ENCODE assay signal across 18 cellular contexts in the genomic region with DNA sequence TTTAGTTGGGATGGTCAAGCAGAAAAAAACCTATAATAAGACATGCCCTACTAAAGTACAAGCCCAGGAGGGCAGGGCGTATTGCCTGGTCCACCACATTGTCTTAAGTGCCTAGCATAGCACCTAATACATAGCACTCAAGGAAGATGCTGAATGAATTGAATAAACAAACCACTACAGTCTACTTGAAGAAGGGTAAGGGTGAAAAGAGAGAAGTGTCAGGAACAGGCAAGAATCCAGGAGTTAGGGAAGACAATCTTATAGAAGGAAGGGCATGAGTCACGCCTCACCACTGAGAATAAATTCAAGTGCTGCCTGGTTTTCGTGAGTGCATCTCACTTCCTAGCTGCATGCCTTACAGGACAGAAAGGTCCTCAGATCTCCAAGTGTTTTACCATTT. TPM values are rescaled to one million over a fixed set of nuclear protein-coding genes. Genes with fewer than 3 reads are reported as not detected.
DNase-seq lines count a peak whose midpoint lies in the region; ATAC-seq and TF ChIP-seq lines count a peak whose summit lies in the region.
"Had no signal": no experiment of that assay in that cellular context is flagged by ENCODE, and none has a peak within 500 bp of the region (broad histone marks: within the 10 kb centered on the region; RNA-seq: fewer than 3 reads in every experiment).

No MANE protein-coding gene starts in this region.

- H3K4ac ChIP-seq in trophoblast cell (ENCODE audit: low read depth, low read length): no peak overlapping the region

- TF ChIP-seq CTCF in PC-3 (conservative IDR thresholded peaks at IDR 0.05; ENCODE audit: low read depth, low read length): no peak
- TF ChIP-seq CTCF in GM23338 (conservative IDR thresholded peaks at IDR 0.05; ENCODE audit: low read depth in 2 of 2): no peak

- H2BK12ac ChIP-seq in trophoblast cell (ENCODE audit: low read length): peak overlapping the region; percentile 21

- peaks cover 15% of the 10 kb centered on the region for H3K79me1 ChIP-seq in trophoblast cell (ENCODE audit: low read length)

- no peak overlapping the region for H3K23ac ChIP-seq in trophoblast cell (ENCODE audit: low read length)

- no peak overlapping the region for H3K9ac ChIP-seq in PC-3 (ENCODE audit: low read length)
- H3K9ac ChIP-seq in trophoblast cell (ENCODE audit: low read length): no peak overlapping the region
- H3K9ac ChIP-seq: SK-N-SH had no signal

- WGBS in trophoblast cell (ENCODE audit: extremely low coverage, insufficient coverage, insufficient read length): no CpG with 5 or more reads among the region's 3 CpGs

- DNase-seq in ELR (ENCODE audit: low read depth): peak; percentile 66
- peak; percentile 77 for DNase-seq in PC-3
- DNase-seq in fibroblast of peridontal ligament (ENCODE audit: extremely low read depth): peak; percentile 16
- DNase-seq in trophoblast cell: peak in 1 of 2 donors; percentile 47
- DNase-seq in HuH-7 (ENCODE audit: low spot score): no peak
- no peak for DNase-seq in activated CD4-positive, alpha-beta memory T cell treated with anti-CD3 and anti-CD28 coated beads, Interleukin-2, amount 10 ng/mL, durations not matched to agents 7 days and 5 days
- DNase-seq in GM23338 (ENCODE audit: low spot score): no peak
- DNase-seq: C1 segment of cervical spinal cord; colonic mucosa; NCI-H2171; SK-N-SH; stimulated activated CD4-positive, alpha-beta T cell treated with anti-CD3 and anti-CD28 coated beads, Interleukin-4, amount 100 ng/mL, for 1 hour; WERI-Rb-1 had no signal

- H3K36me3 ChIP-seq in PC-3 (ENCODE audit: low read depth, low read length) (no peaks in the 10 kb centered on the region), trophoblast cell (ENCODE audit: control insufficient read depth in 1 of 2, insufficient read depth in 2 of 2, low read length in 2 of 2) (peaks cover 3 to 5% of the 10 kb centered on the region in 2 experiments), GM23338 (ENCODE audit: insufficient read depth) (no peaks in the 10 kb centered on the region)
- H3K36me3 ChIP-seq: colonic mucosa, WERI-Rb-1 had no signal

- H3K4me1 ChIP-seq in PC-3 (ENCODE audit: insufficient read depth, low read length): peaks cover 22% of the 10 kb centered on the region
- H3K4me1 ChIP-seq in trophoblast cell (ENCODE audit: control insufficient read depth in 1 of 2, insufficient read depth in 2 of 2, low read length in 2 of 2): peaks cover 6 to 10% of the 10 kb centered on the region in 2 experiments
- peaks cover 6% of the 10 kb centered on the region; the same call in 1 of the 2 replicates for H3K4me1 ChIP-seq in GM23338 (ENCODE audit: insufficient read depth)
- H3K4me1 ChIP-seq: colonic mucosa had no signal

- peak overlapping the region; percentile 27; the same call in 1 of the 2 replicates for H3K27ac ChIP-seq in PC-3 (ENCODE audit: low read length)
- H3K27ac ChIP-seq in trophoblast cell (ENCODE audit: low read depth, low read length): peak overlapping the region; percentile 89
- H3K27ac ChIP-seq in GM23338 (ENCODE audit: low read depth): no peak overlapping the region
- H3K27ac ChIP-seq: colonic mucosa, HL-60, WERI-Rb-1 had no signal

- no peak overlapping the region for H3K18ac ChIP-seq in trophoblast cell (ENCODE audit: low read length)

- intact Hi-C loops in PC-3 (cut with micrococcal nuclease): no loop called here

- peak; percentile 86 for ATAC-seq in PC-3
- no peak for ATAC-seq in GM18498 (IDR thresholded peaks at IDR 0.05; ENCODE audit: unreplicated experiment)
- ATAC-seq in GM23338: no peak
- ATAC-seq: activated naive CD4-positive, alpha-beta T cell treated with anti-CD3 and anti-CD28 coated beads, Interleukin-2, amount 50 U/mL, for 72 hours; stimulated activated effector memory CD8-positive, alpha-beta T cell treated with anti-CD3 and anti-CD28 coated beads, Interleukin-12 subunit alpha, Interleukin-12 subunit beta, amount 100 ng/mL, for 72 hours had no signal

- peak overlapping the region; percentile 55 for H2BK5ac ChIP-seq in trophoblast cell (ENCODE audit: low read depth, low read length, poor library complexity)

- H3K27ac Mint-ChIP-seq in activated CD4-positive, alpha-beta memory T cell treated with anti-CD3 and anti-CD28 coated beads, Interleukin-2, amount 10 ng/mL, durations not matched to agents 7 days and 5 days: no peak overlapping the region
- no peak overlapping the region for H3K27ac Mint-ChIP-seq in GM23338
- H3K27ac Mint-ChIP-seq: activated naive CD4-positive, alpha-beta T cell treated with anti-CD3 and anti-CD28 coated beads, Interleukin-2, amount 50 U/mL, for 72 hours; stimulated activated effector memory CD8-positive, alpha-beta T cell treated with anti-CD3 and anti-CD28 coated beads, Interleukin-12 subunit alpha, Interleukin-12 subunit beta, amount 100 ng/mL, for 72 hours had no signal

- POLR2A ChIA-PET in PC-3 (lab: Charles Lee; ENCODE audit: unreplicated experiment): no interaction called here
- POLR2A ChIA-PET in activated CD4-positive, alpha-beta memory T cell treated with anti-CD3 and anti-CD28 coated beads, Interleukin-2, amount 10 ng/mL, durations not matched to agents 7 days and 5 days (lab: Charles Lee): no interaction called here

- no peak overlapping the region for H4K12ac ChIP-seq in trophoblast cell (ENCODE audit: low read depth, low read length)

- no peak overlapping the region for H3K4me3 Mint-ChIP-seq in activated CD4-positive, alpha-beta memory T cell treated with anti-CD3 and anti-CD28 coated beads, Interleukin-2, amount 10 ng/mL, durations not matched to agents 7 days and 5 days
- H3K4me3 Mint-ChIP-seq in GM23338: no peak overlapping the region
- H3K4me3 Mint-ChIP-seq: stimulated activated effector memory CD8-positive, alpha-beta T cell treated with anti-CD3 and anti-CD28 coated beads, Interleukin-12 subunit alpha, Interleukin-12 subunit beta, amount 100 ng/mL, for 72 hours had no signal

- H2AFZ ChIP-seq in PC-3 (ENCODE audit: low read length) (no peak overlapping the region), trophoblast cell (ENCODE audit: insufficient read depth, low read length, poor library complexity) (no peak overlapping the region), GM23338 (no peak overlapping the region)

- H3K9me3 Mint-ChIP-seq in activated CD4-positive, alpha-beta memory T cell treated with anti-CD3 and anti-CD28 coated beads, Interleukin-2, amount 10 ng/mL, durations not matched to agents 7 days and 5 days: no peaks in the 10 kb centered on the region
- H3K9me3 Mint-ChIP-seq in GM23338: no peaks in the 10 kb centered on the region
- H3K9me3 Mint-ChIP-seq: activated naive CD4-positive, alpha-beta T cell treated with anti-CD3 and anti-CD28 coated beads, Interleukin-2, amount 50 U/mL, for 72 hours; stimulated activated effector memory CD8-positive, alpha-beta T cell treated with anti-CD3 and anti-CD28 coated beads, Interleukin-12 subunit alpha, Interleukin-12 subunit beta, amount 100 ng/mL, for 72 hours had no signal

- peak overlapping the region; percentile 39; the same call in 1 of the 2 replicates for H3K4me3 ChIP-seq in PC-3 (ENCODE audit: low read length)
- H3K4me3 ChIP-seq in trophoblast cell (ENCODE audit: low read depth, low read length): no peak overlapping the region
- no peak overlapping the region for H3K4me3 ChIP-seq in GM23338
- H3K4me3 ChIP-seq: colonic mucosa had no signal

- H3K79me2 ChIP-seq in PC-3 (ENCODE audit: low read length) (no peaks in the 10 kb centered on the region), trophoblast cell (ENCODE audit: control insufficient read depth, insufficient read depth, low read length, poor library complexity) (no peaks in the 10 kb centered on the region), GM23338 (replicated peaks; ENCODE audit: insufficient read depth) (no peaks in the 10 kb centered on the region)

- peaks cover 4% of the 10 kb centered on the region for H3K27me3 Mint-ChIP-seq in activated CD4-positive, alpha-beta memory T cell treated with anti-CD3 and anti-CD28 coated beads, Interleukin-2, amount 10 ng/mL, durations not matched to agents 7 days and 5 days
- peaks cover 2% of the 10 kb centered on the region for H3K27me3 Mint-ChIP-seq in GM23338 (ENCODE audit: insufficient read depth, low read depth, poor library complexity)

- H3K27me3 ChIP-seq in PC-3 (ENCODE audit: low read length) (no peaks in the 10 kb centered on the region), trophoblast cell (ENCODE audit: insufficient read depth, low read length) (no peaks in the 10 kb centered on the region), GM23338 (ENCODE audit: insufficient read depth) (no peaks in the 10 kb centered on the region)
- H3K27me3 ChIP-seq: colonic mucosa had no signal

- H3F3A ChIP-seq in PC-3 (ENCODE audit: low read length, unreplicated experiment) (no peaks in the 10 kb centered on the region), GM23338 (replicated peaks; ENCODE audit: low read depth) (no peaks in the 10 kb centered on the region)

- H3K9me3 ChIP-seq in PC-3 (ENCODE audit: low read length) (no peaks in the 10 kb centered on the region), trophoblast cell (ENCODE audit: insufficient read depth, low read depth, low read length) (peaks cover 1% of the 10 kb centered on the region)
- H3K9me3 ChIP-seq: colonic mucosa, SK-N-SH had no signal

- peak overlapping the region; percentile 76 for H4K91ac ChIP-seq in trophoblast cell (ENCODE audit: low read depth, low read length)

- no peak overlapping the region for H4K8ac ChIP-seq in trophoblast cell (ENCODE audit: low read depth, low read length)

- H3K9me2 ChIP-seq in PC-3 (replicated peaks; ENCODE audit: low read length): no peaks in the 10 kb centered on the region
- no peaks in the 10 kb centered on the region for H3K9me2 ChIP-seq in GM23338 (ENCODE audit: insufficient read depth)
- H3K9me2 ChIP-seq: SK-N-SH had no signal

- no peak overlapping the region for H3K14ac ChIP-seq in trophoblast cell (ENCODE audit: low read length)

- BruUV-seq in PC-3 (replicated peaks; lab: Mats Ljungman, UMichigan): no TSS peak

- H3K4me2 ChIP-seq in PC-3 (ENCODE audit: low read length) (peak overlapping the region; percentile 75), trophoblast cell (ENCODE audit: low read length) (no peak overlapping the region), GM23338 (no peak overlapping the region)
- H3K4me2 ChIP-seq: SK-N-SH had no signal

- CTCF ChIA-PET in PC-3 (lab: Charles Lee): no interaction called here
- CTCF ChIA-PET in activated CD4-positive, alpha-beta memory T cell treated with anti-CD3 and anti-CD28 coated beads, Interleukin-2, amount 10 ng/mL, durations not matched to agents 7 days and 5 days (lab: Charles Lee): no interaction called here

- no peak overlapping the region for H2AK5ac ChIP-seq in trophoblast cell (ENCODE audit: low read length)

- H4K20me1 ChIP-seq in PC-3 (ENCODE audit: low read length) (no peaks in the 10 kb centered on the region), GM23338 (replicated peaks; ENCODE audit: insufficient read depth) (no peaks in the 10 kb centered on the region)

- peak overlapping the region; percentile 67 for H2BK120ac ChIP-seq in trophoblast cell (ENCODE audit: insufficient read depth, low read length, poor library complexity)

- no peaks in the 10 kb centered on the region for H3K4me1 Mint-ChIP-seq in activated CD4-positive, alpha-beta memory T cell treated with anti-CD3 and anti-CD28 coated beads, Interleukin-2, amount 10 ng/mL, durations not matched to agents 7 days and 5 days
- H3K4me1 Mint-ChIP-seq in GM23338: no peaks in the 10 kb centered on the region
- H3K4me1 Mint-ChIP-seq: stimulated activated effector memory CD8-positive, alpha-beta T cell treated with anti-CD3 and anti-CD28 coated beads, Interleukin-12 subunit alpha, Interleukin-12 subunit beta, amount 100 ng/mL, for 72 hours had no signal

- H3K36me3 Mint-ChIP-seq in activated CD4-positive, alpha-beta memory T cell treated with anti-CD3 and anti-CD28 coated beads, Interleukin-2, amount 10 ng/mL, durations not matched to agents 7 days and 5 days (ENCODE audit: low read depth): no peaks in the 10 kb centered on the region
- H3K36me3 Mint-ChIP-seq in GM23338 (ENCODE audit: low read depth): peaks cover 13% of the 10 kb centered on the region; the same call in 2 of the 3 replicates
- H3K36me3 Mint-ChIP-seq: activated naive CD4-positive, alpha-beta T cell treated with anti-CD3 and anti-CD28 coated beads, Interleukin-2, amount 50 U/mL, for 72 hours; stimulated activated effector memory CD8-positive, alpha-beta T cell treated with anti-CD3 and anti-CD28 coated beads, Interleukin-12 subunit alpha, Interleukin-12 subunit beta, amount 100 ng/mL, for 72 hours had no signal

RNA-seq across cellular contexts. Expression of a gene that starts 13.9 kb away (rescaled TPM):
- 0.26 TPM in 1 of 2 replicates, not detected in the other for total RNA-seq in PC-3 (2014; rRNA removed)
- polyA plus RNA-seq in trophoblast cell (2013): 8.2 and 8.7 TPM in 2 replicates
- total RNA-seq in activated CD4-positive, alpha-beta memory T cell treated with anti-CD3 and anti-CD28 coated beads, Interleukin-2, amount 10 ng/mL, durations not matched to agents 7 days and 5 days: not detected
- total RNA-seq in GM23338 (2014; rRNA removed; shearing (Covaris generic)): 9.1 and 12.0 TPM in 2 replicates
- polyA plus RNA-seq in GM23338 (2016; fragmentation: Nextera tagmentation; extraction: Ambion mirVana): 3.5 and 4.2 TPM in 2 replicates
- total RNA-seq: activated naive CD4-positive, alpha-beta T cell treated with anti-CD3 and anti-CD28 coated beads, Interleukin-2, amount 50 U/mL, for 72 hours had no signal

RNA-seq across cellular contexts. Expression of a gene that starts 20.6 kb away (rescaled TPM):
- total RNA-seq in PC-3 (2014; rRNA removed): not detected in 2 replicates
- not detected in 2 replicates for polyA plus RNA-seq in trophoblast cell (2013)
- not detected for total RNA-seq in activated CD4-positive, alpha-beta memory T cell treated with anti-CD3 and anti-CD28 coated beads, Interleukin-2, amount 10 ng/mL, durations not matched to agents 7 days and 5 days
- not detected in 2 replicates for total RNA-seq in GM23338 (2014; rRNA removed; shearing (Covaris generic))
- polyA plus RNA-seq in GM23338 (2016; fragmentation: Nextera tagmentation; extraction: Ambion mirVana): not detected in 2 replicates
- total RNA-seq: activated naive CD4-positive, alpha-beta T cell treated with anti-CD3 and anti-CD28 coated beads, Interleukin-2, amount 50 U/mL, for 72 hours; colonic mucosa; esophagus mucosa had no signal
- polyA plus RNA-seq: SK-N-SH had no signal

RNA-seq across cellular contexts. Expression of a gene that starts 24.2 kb away (rescaled TPM):
- total RNA-seq in PC-3 (2014; rRNA removed): not detected in 2 replicates
- polyA plus RNA-seq in trophoblast cell (2013): not detected in 2 replicates
- total RNA-seq in activated CD4-positive, alpha-beta memory T cell treated with anti-CD3 and anti-CD28 coated beads, Interleukin-2, amount 10 ng/mL, durations not matched to agents 7 days and 5 days: not detected
- total RNA-seq in GM23338 (2014; rRNA removed; shearing (Covaris generic)): not detected in 2 replicates
- polyA plus RNA-seq in GM23338 (2016; fragmentation: Nextera tagmentation; extraction: Ambion mirVana): not detected in 2 replicates
- total RNA-seq: activated naive CD4-positive, alpha-beta T cell treated with anti-CD3 and anti-CD28 coated beads, Interleukin-2, amount 50 U/mL, for 72 hours; colonic mucosa; esophagus mucosa had no signal
- polyA plus RNA-seq: SK-N-SH had no signal

RNA-seq across cellular contexts. Expression of a gene that starts 37.4 kb away (rescaled TPM):
- total RNA-seq in PC-3 (2014; rRNA removed): not detected in 2 replicates
- polyA plus RNA-seq in trophoblast cell (2013): not detected in 2 replicates
- total RNA-seq in activated CD4-positive, alpha-beta memory T cell treated with anti-CD3 and anti-CD28 coated beads, Interleukin-2, amount 10 ng/mL, durations not matched to agents 7 days and 5 days: not detected
- total RNA-seq in GM23338 (2014; rRNA removed; shearing (Covaris generic)): not detected in 2 replicates
- polyA plus RNA-seq in GM23338 (2016; fragmentation: Nextera tagmentation; extraction: Ambion mirVana): not detected in 2 replicates
- total RNA-seq: activated naive CD4-positive, alpha-beta T cell treated with anti-CD3 and anti-CD28 coated beads, Interleukin-2, amount 50 U/mL, for 72 hours; colonic mucosa; esophagus mucosa had no signal
- polyA plus RNA-seq: SK-N-SH had no signal

RNA-seq across cellular contexts. Expression of a gene that starts 41.7 kb away (rescaled TPM):
- total RNA-seq in PC-3 (2014; rRNA removed): not detected in 2 replicates
- polyA plus RNA-seq in trophoblast cell (2013): not detected in 2 replicates
- total RNA-seq in activated CD4-positive, alpha-beta memory T cell treated with anti-CD3 and anti-CD28 coated beads, Interleukin-2, amount 10 ng/mL, durations not matched to agents 7 days and 5 days: not detected
- total RNA-seq in GM23338 (2014; rRNA removed; shearing (Covaris generic)): not detected in 2 replicates
- not detected in 2 replicates for polyA plus RNA-seq in GM23338 (2016; fragmentation: Nextera tagmentation; extraction: Ambion mirVana)
- total RNA-seq: activated naive CD4-positive, alpha-beta T cell treated with anti-CD3 and anti-CD28 coated beads, Interleukin-2, amount 50 U/mL, for 72 hours; colonic mucosa; esophagus mucosa had no signal
- polyA plus RNA-seq: SK-N-SH had no signal

Comparison
In these comparisons a context has a peak if more than half of its experiments do, and no peak if none do; other contexts are left out.
1. DNase-seq: peak in ELR (single experiment), PC-3 (single experiment) and fibroblast of peridontal ligament (single experiment); none in HuH-7 (single experiment), activated CD4-positive, alpha-beta memory T cell treated with anti-CD3 and anti-CD28 coated beads, Interleukin-2, amount 10 ng/mL, durations not matched to agents 7 days and 5 days (single experiment) and GM23338 (single experiment).